ENCODE assay signal across 20 cellular contexts in genomic region chr1:213684454-213684853, GRCh38.
"Had no signal": no experiment of that assay in that cellular context is flagged by ENCODE, and none has a peak within 500 bp of the region (broad histone marks: within the 10 kb centered on the region; RNA-seq: fewer than 3 reads in every experiment).

No MANE protein-coding gene starts in this region.

- H3K27ac ChIP-seq: dorsolateral prefrontal cortex, gastrocnemius medialis, lower lobe of right lung, neutrophil, parathyroid adenoma, right lobe of liver, tibial artery had no signal

- H2AFZ ChIP-seq: parathyroid adenoma had no signal

- H3K9ac ChIP-seq: parathyroid adenoma had no signal

- DNase-seq: dorsolateral prefrontal cortex; effector CD4-positive, alpha-beta T cell; gastrocnemius medialis; head of caudate nucleus; left ventricle myocardium superior; lower lobe of right lung; naive thymus-derived CD8-positive, alpha-beta T cell; nephron progenitor cell; right lobe of liver; small intestine; stimulated activated CD4-positive, alpha-beta T cell treated with anti-CD3 and anti-CD28 coated beads, Interleukin-1b, Interleukin-23, amount 100 ng/mL, for 48 hours; stimulated activated CD4-positive, alpha-beta T cell treated with anti-CD3 and anti-CD28 coated beads, Interleukin-4, amount 100 ng/mL, for 1 hour; stimulated activated CD8-positive, alpha-beta memory T cell treated with anti-CD3 and anti-CD28 coated beads, Interleukin-4, amount 100 ng/mL, for 48 hours; stimulated activated naive CD4-positive, alpha-beta T cell; stimulated activated naive CD8-positive, alpha-beta T cell treated with anti-CD3 and anti-CD28 coated beads, Interleukin-15, amount 100 ng/mL, for 72 hours; tibial artery had no signal

- H3K79me2 ChIP-seq: parathyroid adenoma had no signal

- H3K9me3 ChIP-seq: gastrocnemius medialis, lower lobe of right lung, neutrophil, right lobe of liver, tibial artery had no signal

- FAIRE-seq: colon, keratinocyte, small intestine had no signal

- H3K27me3 ChIP-seq: gastrocnemius medialis, neutrophil, right lobe of liver, tibial artery had no signal

- H3K36me3 ChIP-seq: gastrocnemius medialis, lower lobe of right lung, neutrophil, right lobe of liver, tibial artery had no signal

- ATAC-seq: gastrocnemius medialis; left ventricle myocardium superior; lower lobe of right lung; naive thymus-derived CD8-positive, alpha-beta T cell; right lobe of liver; stimulated activated naive CD8-positive, alpha-beta T cell treated with anti-CD3 and anti-CD28 coated beads, Interleukin-15, amount 100 ng/mL, for 72 hours had no signal

- H3K4me1 ChIP-seq: gastrocnemius medialis, lower lobe of right lung, parathyroid adenoma, tibial artery had no signal

- H3K4me3 ChIP-seq: dorsolateral prefrontal cortex, gastrocnemius medialis, lower lobe of right lung, right lobe of liver, tibial artery had no signal
